Comparison of ENCODE assay signal across 8 cellular contexts in genomic region chr10:109883859-109884771, GRCh38. TPM values are rescaled to one million over a fixed set of nuclear protein-coding genes. Genes with fewer than 3 reads are reported as not detected.
A peak's percentile ranks its signal among the peaks of the same experiment; 100 is the strongest.
DNase-seq lines count a peak whose midpoint lies in the region; ATAC-seq and TF ChIP-seq lines count a peak whose summit lies in the region.

No MANE protein-coding gene starts in this region.

- CTCF ChIA-PET in CD4-positive, alpha-beta memory T cell (lab: Charles Lee; ENCODE audit: partially characterized antibody): interaction anchor here (0.7 to 2.9 kb wide), 61 partner anchors 9 to 411 kb away, joined by 3 to 62 read pairs (median 5); no protein-coding TSS in a partner anchor

- H3K4me1 Mint-ChIP-seq in CD4-positive, alpha-beta memory T cell: peaks cover 4 to 24% (median 14%) of the 10 kb centered on the region in 4 donors

- intact Hi-C loops in CD4-positive, alpha-beta memory T cell (cut with micrococcal nuclease): loop anchor here (2.0 to 10.0 kb wide), 8 partner anchors 38 to 395 kb away; partner anchors contain the start of gene XPNPEP1

- no peaks in the 10 kb centered on the region for H3K27me3 ChIP-seq in CD4-positive, alpha-beta memory T cell (ENCODE audit: insufficient read depth, low read length)
- no peaks in the 10 kb centered on the region for H3K27me3 ChIP-seq in muscle layer of colon (ENCODE audit: control insufficient read depth in 1 of 2, insufficient read depth in 2 of 2, low read length in 2 of 2)

- H3K4me3 ChIP-seq in CD4-positive, alpha-beta memory T cell (ENCODE audit: low read length in 2 of 2): no peak overlapping the region
- H3K4me3 ChIP-seq in epithelial cell of proximal tubule (ENCODE audit: low read depth, low read length) (peak overlapping the region; percentile 21), muscle layer of colon (ENCODE audit: low read depth in 1 of 2, low read length in 2 of 2) (peak overlapping the region in 1 of 2 donors; percentile 30)

- peaks cover 37 to 90% of the 10 kb centered on the region in 2 donors for H3K36me3 Mint-ChIP-seq in CD4-positive, alpha-beta memory T cell

- no peak overlapping the region for H3K4me3 Mint-ChIP-seq in CD4-positive, alpha-beta memory T cell

- no peaks in the 10 kb centered on the region for H3K27me3 Mint-ChIP-seq in CD4-positive, alpha-beta memory T cell

- no peak overlapping the region for H3K27ac ChIP-seq in CD4-positive, alpha-beta memory T cell (ENCODE audit: low read depth, low read length)
- peak overlapping the region; percentile 27 for H3K27ac ChIP-seq in muscle layer of colon (ENCODE audit: low read depth, low read length)

- DNase-seq in CD4-positive, alpha-beta memory T cell: peak; percentile 56 to 66 (median 61)
- peak; percentile 79 for DNase-seq in HPDE6-E6E7 (ENCODE audit: extremely low spot score)
- DNase-seq in NOMO-1 treated with DMSO at 0.1 percent for 48 hours (lab: John Stamatoyannopoulos, UW; ENCODE audit: unreplicated experiment): peak; percentile 80
- peak; percentile 61 for DNase-seq in activated CD8-positive, alpha-beta memory T cell treated with anti-CD3 and anti-CD28 coated beads, Interleukin-2, amount 50 U/mL, for 4 hours
- DNase-seq in epithelial cell of proximal tubule (ENCODE audit: low read depth): no peak
- peak; percentile 73 for DNase-seq in stimulated activated CD8-positive, alpha-beta memory T cell treated with anti-CD3 and anti-CD28 coated beads, Interleukin-4, amount 100 ng/mL, for 48 hours

- no peaks in the 10 kb centered on the region for H3K9me3 ChIP-seq in CD4-positive, alpha-beta memory T cell (ENCODE audit: control insufficient read depth in 1 of 2, low read length in 2 of 2)
- H3K9me3 ChIP-seq in muscle layer of colon (ENCODE audit: low read length): no peaks in the 10 kb centered on the region

- peaks cover 8% of the 10 kb centered on the region for H3K4me1 ChIP-seq in CD4-positive, alpha-beta memory T cell (ENCODE audit: insufficient read depth, low read length)
- H3K4me1 ChIP-seq in muscle layer of colon (ENCODE audit: insufficient read depth, low read length): peaks cover 11% of the 10 kb centered on the region

- peak overlapping the region in 4 of 7 donors; percentile 24 to 82 (median 62) for H3K27ac Mint-ChIP-seq in CD4-positive, alpha-beta memory T cell

- no peak overlapping the region for H3K9ac ChIP-seq in muscle layer of colon (ENCODE audit: low read length)

- H3K36me3 ChIP-seq in CD4-positive, alpha-beta memory T cell (ENCODE audit: insufficient read depth, low read length): peaks cover 69% of the 10 kb centered on the region
- H3K36me3 ChIP-seq in muscle layer of colon (ENCODE audit: insufficient read depth, low read length): peaks cover 54% of the 10 kb centered on the region

- peak; percentile 64 for ATAC-seq in GM19452 (IDR thresholded peaks at IDR 0.05; ENCODE audit: unreplicated experiment)

- H3K9me3 Mint-ChIP-seq in CD4-positive, alpha-beta memory T cell: no peaks in the 10 kb centered on the region

- POLR2A ChIA-PET in CD4-positive, alpha-beta memory T cell (lab: Charles Lee; ENCODE audit: partially characterized antibody): interaction anchor here (0.9 to 1.6 kb wide), 8 partner anchors 18 to 401 kb away, joined by 3 to 14 read pairs (median 6); partner anchors contain the start of genes ADD3 and XPNPEP1

- TF ChIP-seq CTCF in epithelial cell of proximal tubule (conservative IDR thresholded peaks at IDR 0.05; ENCODE audit: low read depth, low read length): peak; percentile 99

RNA-seq across cellular contexts. Expression of gene XPNPEP1, which starts 39.2 kb away (rescaled TPM):
- total RNA-seq in CD4-positive, alpha-beta memory T cell: 10 to 100 TPM; 59.0 to 63.3 TPM
- 10 to 100 TPM; 24.7 to 40.0 TPM for polyA plus RNA-seq in CD4-positive, alpha-beta memory T cell
- total RNA-seq in epithelial cell of proximal tubule: 98.1 and 191 TPM in 2 replicates
